2 cellular contexts compared by ENCODE assay signal in genomic region chr19:53906211-53907192, GRCh38.
TF ChIP-seq lines count a peak whose summit lies in the region.

No MANE protein-coding gene starts in this region.

TF ChIP-seq in WTC11, 78 proteins besides CTCF, POLR2A, EP300 and RAD21 (continues in another document):
- TF ChIP-seq HMGA2 (CRISPR knock-in tag; IDR thresholded peaks at IDR 0.05) (no peak), FOXP4 (CRISPR knock-in tag; IDR thresholded peaks at IDR 0.05) (0 out of 2 replicates have a peak, but pooled peaks have one; percentile 35), NFATC4 (CRISPR knock-in tag; IDR thresholded peaks at IDR 0.05) (no peak), STAT6 (CRISPR knock-in tag; conservative IDR thresholded peaks at IDR 0.05; ENCODE audit: low read depth) (0 out of 2 replicates have a peak, but pooled peaks have one; percentile 55), ZNF219 (CRISPR knock-in tag; IDR thresholded peaks at IDR 0.05; ENCODE audit: borderline replicate concordance) (no peak), ELF4 (CRISPR knock-in tag; IDR thresholded peaks at IDR 0.05; ENCODE audit: low read depth) (no peak), ZNF671 (CRISPR knock-in tag; IDR thresholded peaks at IDR 0.05) (no peak), AFF4 (CRISPR knock-in tag; IDR thresholded peaks at IDR 0.05; ENCODE audit: borderline replicate concordance) (no peak), USF1 (CRISPR knock-in tag; IDR thresholded peaks at IDR 0.05) (no peak), ZNF138 (CRISPR knock-in tag; conservative IDR thresholded peaks at IDR 0.05) (peak; percentile 64; the same call in 1 of the 2 replicates), CBFB (CRISPR knock-in tag; IDR thresholded peaks at IDR 0.05; ENCODE audit: low read depth) (peak; percentile 91), ZNF263 (CRISPR knock-in tag; IDR thresholded peaks at IDR 0.05; ENCODE audit: low read depth) (0 out of 2 replicates have a peak, but pooled peaks have one; percentile 4), MAX (CRISPR knock-in tag; IDR thresholded peaks at IDR 0.05) (peak; percentile 51; the same call in 1 of the 2 replicates), JAZF1 (CRISPR knock-in tag; IDR thresholded peaks at IDR 0.05) (no peak)

TF ChIP-seq in HepG2, 621 proteins besides CTCF, POLR2A, EP300 and RAD21 (continues in another document):
- peak; percentile 94; the same call in 1 of the 2 replicates for TF ChIP-seq ZNF576 (CRISPR knock-in tag; IDR thresholded peaks at IDR 0.05)
- TF ChIP-seq ZKSCAN5 (CRISPR knock-in tag; IDR thresholded peaks at IDR 0.05) = no peak
- TF ChIP-seq ZNF761 (CRISPR knock-in tag; conservative IDR thresholded peaks at IDR 0.05) = no peak
- peak; percentile 60 for TF ChIP-seq HNRNPK (IDR thresholded peaks at IDR 0.05; ENCODE audit: low read depth, low read length, poor library complexity, severe bottlenecking)
- TF ChIP-seq NFE2 (CRISPR knock-in tag; IDR thresholded peaks at IDR 0.05) = no peak
- no peak for TF ChIP-seq ZNF713 (CRISPR knock-in tag; IDR thresholded peaks at IDR 0.05)
- TF ChIP-seq ZFP91 (CRISPR knock-in tag; IDR thresholded peaks at IDR 0.05; ENCODE audit: borderline replicate concordance) = peak; percentile 27; the same call in 1 of the 2 replicates
- TF ChIP-seq ATF3 (CRISPR knock-in tag; IDR thresholded peaks at IDR 0.05) = no peak
- peak; percentile 18 for TF ChIP-seq ZNF687 (CRISPR knock-in tag; IDR thresholded peaks at IDR 0.05)
- TF ChIP-seq ZNF263 (CRISPR knock-in tag; IDR thresholded peaks at IDR 0.05) = no peak
- no peak for TF ChIP-seq KLF9 (CRISPR knock-in tag; IDR thresholded peaks at IDR 0.05; ENCODE audit: low read depth)
- TF ChIP-seq KDM2A (CRISPR knock-in tag; IDR thresholded peaks at IDR 0.05; ENCODE audit: borderline replicate concordance, low read depth) = 0 out of 2 replicates have a peak, but pooled peaks have one; percentile 21
- no peak for TF ChIP-seq FOXO4 (CRISPR knock-in tag; conservative IDR thresholded peaks at IDR 0.05)
- TF ChIP-seq POLR2AphosphoS2 (IDR thresholded peaks at IDR 0.05; ENCODE audit: low read depth, low read length) = no peak
- no peak for TF ChIP-seq PRMT3 (CRISPR knock-in tag; IDR thresholded peaks at IDR 0.05; ENCODE audit: borderline replicate concordance, low read depth)
- no peak for TF ChIP-seq ZNF350 (CRISPR knock-in tag; IDR thresholded peaks at IDR 0.05; ENCODE audit: borderline replicate concordance, low read depth)
- no peak for TF ChIP-seq ZNF563 (CRISPR knock-in tag; IDR thresholded peaks at IDR 0.05)
- TF ChIP-seq XRCC5 (optimal IDR thresholded peaks at IDR 0.05; ENCODE audit: low read length) = peak; percentile 18
- TF ChIP-seq STAG1 (CRISPR knock-in tag; IDR thresholded peaks at IDR 0.05) = peak; percentile 58
- TF ChIP-seq CEBPB (IDR thresholded peaks at IDR 0.05; ENCODE audit: borderline replicate concordance, low read depth, low read length) = no peak
- peak; percentile 8; the same call in 1 of the 2 replicates for TF ChIP-seq SMC3 (IDR thresholded peaks at IDR 0.05; ENCODE audit: low read length)
- peak; percentile 26; the same call in 1 of the 2 replicates for TF ChIP-seq ZBTB10 (CRISPR knock-in tag; IDR thresholded peaks at IDR 0.05; ENCODE audit: borderline replicate concordance)
- no peak for TF ChIP-seq ZSCAN5A (CRISPR knock-in tag; IDR thresholded peaks at IDR 0.05; ENCODE audit: borderline replicate concordance)
- TF ChIP-seq FOXP1 (IDR thresholded peaks at IDR 0.05) = no peak
- no peak for TF ChIP-seq FOXP1 (CRISPR knock-in tag; IDR thresholded peaks at IDR 0.05)
- TF ChIP-seq STAT5B (CRISPR knock-in tag; IDR thresholded peaks at IDR 0.05) = no peak
- TF ChIP-seq ZNF317 (CRISPR knock-in tag; IDR thresholded peaks at IDR 0.05) = no peak
- no peak for TF ChIP-seq PITX1 (CRISPR knock-in tag; IDR thresholded peaks at IDR 0.05)
- TF ChIP-seq ZNF513 (CRISPR knock-in tag; conservative IDR thresholded peaks at IDR 0.05) = no peak
- TF ChIP-seq HMG20A (CRISPR knock-in tag; IDR thresholded peaks at IDR 0.05; ENCODE audit: borderline replicate concordance) = no peak
- TF ChIP-seq HNF4A (CRISPR knock-in tag; IDR thresholded peaks at IDR 0.05) = no peak
- no peak for TF ChIP-seq POGK (CRISPR knock-in tag; conservative IDR thresholded peaks at IDR 0.05)
- TF ChIP-seq SALL2 (CRISPR knock-in tag; IDR thresholded peaks at IDR 0.05) = no peak
- TF ChIP-seq ZBTB44 (CRISPR knock-in tag; IDR thresholded peaks at IDR 0.05) = no peak
- no peak for TF ChIP-seq U2AF1 (optimal IDR thresholded peaks at IDR 0.05; ENCODE audit: low read depth, low read length)
- no peak for TF ChIP-seq CREB3 (CRISPR knock-in tag; IDR thresholded peaks at IDR 0.05)
- no peak for TF ChIP-seq ATF7 (IDR thresholded peaks at IDR 0.05)
- no peak for TF ChIP-seq ATF7 (CRISPR knock-in tag; IDR thresholded peaks at IDR 0.05)
- TF ChIP-seq HNRNPLL (IDR thresholded peaks at IDR 0.05; ENCODE audit: low read depth, low read length, poor library complexity, severe bottlenecking) = peak; percentile 18
